In the genomic region with DNA sequence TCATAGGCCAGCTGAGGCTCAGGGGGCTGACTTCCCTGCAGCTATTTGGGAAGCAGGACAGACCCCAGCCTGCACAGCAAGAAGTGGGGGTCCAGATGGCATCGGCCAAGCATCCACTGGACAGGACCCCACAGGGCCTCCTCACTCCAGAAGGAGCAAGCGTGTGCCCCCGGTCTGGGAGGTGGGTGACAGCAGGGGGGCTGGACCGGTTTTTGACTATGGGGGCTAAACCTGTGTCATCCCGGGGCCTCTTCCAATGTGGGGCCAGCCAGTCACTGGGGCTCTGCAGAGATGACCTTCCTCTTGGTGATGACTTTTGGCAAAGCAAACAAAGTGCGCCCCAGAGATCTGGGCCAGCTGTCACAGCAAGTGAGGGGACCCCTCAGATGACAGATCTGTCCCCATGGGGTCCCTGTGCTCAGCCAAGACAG, we compare ENCODE assay signal across 26 cellular contexts.
"Had no signal": no experiment of that assay in that cellular context is flagged by ENCODE, and none has a peak within 500 bp of the region (broad histone marks: within the 10 kb centered on the region; RNA-seq: fewer than 3 reads in every experiment).

No MANE protein-coding gene starts in this region.

- H3K9me3 ChIP-seq: ascending aorta, gastrocnemius medialis, right lobe of liver, thoracic aorta, vagina had no signal

- H3K27ac ChIP-seq: ascending aorta, cardiac muscle cell, gastrocnemius medialis, parathyroid adenoma, right lobe of liver, skin epidermis, thoracic aorta, vagina, VCaP had no signal

- FAIRE-seq: islet of Langerhans, TTC549 had no signal

- H3K27me3 ChIP-seq: ascending aorta, cardiac muscle cell, right lobe of liver, vagina had no signal

- H3K4me3 ChIP-seq: ascending aorta, cardiac muscle cell, gastrocnemius medialis, right lobe of liver, skin epidermis, thoracic aorta, vagina had no signal

- H3K36me3 ChIP-seq: ascending aorta, cardiac muscle cell, gastrocnemius medialis, right lobe of liver, thoracic aorta, vagina had no signal

- DNase-seq: activated CD4-positive, alpha-beta memory T cell treated with anti-CD3 and anti-CD28 coated beads, Interleukin-2, amount 10 ng/mL, durations not matched to agents 7 days and 5 days; activated CD4-positive, alpha-beta T cell treated with anti-CD3 and anti-CD28 coated beads, Interleukin-2, amount 10 ng/mL, durations not matched to agents 7 days and 5 days; activated CD4-positive, CD25-positive, alpha-beta regulatory T cell treated with anti-CD3 and anti-CD28 coated beads, Interleukin-2, amount 50 U/mL, for 72 hours; activated T-cell treated with anti-CD3 and anti-CD28 coated beads, Interleukin-2, amount 50 U/mL, for 4 hours; cortex of kidney; effector memory CD8-positive, alpha-beta T cell; erythroblast; gastrocnemius medialis; midbrain; naive thymus-derived CD4-positive, alpha-beta T cell; nucleus accumbens; stimulated activated CD4-positive, alpha-beta T cell treated with anti-CD3 and anti-CD28 coated beads, Interleukin-4, amount 100 ng/mL, for 24 hours; T-helper 9 cell; trophoblast cell had no signal

- H3K9ac ChIP-seq: parathyroid adenoma had no signal

- H3K4me1 ChIP-seq: ascending aorta, gastrocnemius medialis, parathyroid adenoma, vagina had no signal

- ATAC-seq: activated T-cell treated with anti-CD3 and anti-CD28 coated beads, Interleukin-2, amount 50 U/mL, for 4 hours; activated T-helper 17 cell treated with anti-CD3 and anti-CD28 coated beads, Interleukin-2, amount 50 U/mL, for 72 hours; effector memory CD8-positive, alpha-beta T cell; gastrocnemius medialis; naive thymus-derived CD4-positive, alpha-beta T cell; right lobe of liver; stimulated activated effector memory CD8-positive, alpha-beta T cell treated with anti-CD3 and anti-CD28 coated beads, Interleukin-12 subunit alpha, Interleukin-12 subunit beta, amount 100 ng/mL, for 72 hours had no signal
